11 cellular contexts compared by ENCODE assay signal in the genomic region with DNA sequence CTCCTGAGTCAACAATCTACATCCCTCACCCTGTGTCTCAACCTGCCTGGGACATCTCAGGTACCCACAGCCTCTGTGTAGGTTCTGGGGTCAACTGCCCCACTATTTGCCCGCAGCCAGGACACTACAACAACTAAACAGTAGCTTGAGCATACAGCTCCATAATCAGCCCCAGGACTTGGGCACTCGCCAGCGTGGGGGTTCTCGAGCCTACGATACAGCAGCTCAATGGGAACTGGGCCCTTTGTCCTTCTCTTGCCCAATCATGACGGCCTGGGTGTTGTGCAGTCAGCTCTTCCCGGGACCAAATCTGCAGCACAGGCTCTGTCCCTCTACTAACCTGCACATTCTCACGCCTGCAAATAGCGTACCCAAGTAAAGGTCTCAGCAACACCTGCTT. TPM values are rescaled to one million over a fixed set of nuclear protein-coding genes. Genes with fewer than 3 reads are reported as not detected.
DNase-seq lines count a peak whose midpoint lies in the region; ATAC-seq, FAIRE-seq and TF ChIP-seq lines count a peak whose summit lies in the region.
"Had no signal": no experiment of that assay in that cellular context is flagged by ENCODE, and none has a peak within 500 bp of the region (broad histone marks: within the 10 kb centered on the region; RNA-seq: fewer than 3 reads in every experiment).

No MANE protein-coding gene starts in this region.

- POLR2A ChIA-PET in naive thymus-derived CD8-positive, alpha-beta T cell (lab: Charles Lee): interaction anchor here (0.6 to 1.5 kb wide), 2 partner anchors 8 to 911 kb away, joined by 4 to 5 read pairs; no protein-coding TSS in a partner anchor

- H3K9me3 Mint-ChIP-seq in brain: peaks cover 55 to 68% (median 60%) of the 10 kb centered on the region in 5 experiments
- H3K9me3 Mint-ChIP-seq in naive thymus-derived CD8-positive, alpha-beta T cell: peaks cover 14 to 91% (median 59%) of the 10 kb centered on the region in 9 donors

- H3K9me3 ChIP-seq in BLaER1: peaks cover 57% of the 10 kb centered on the region

- no peak overlapping the region for H3K27ac Mint-ChIP-seq in brain
- H3K27ac Mint-ChIP-seq in naive thymus-derived CD8-positive, alpha-beta T cell: peak overlapping the region in 4 of 10 donors; percentile 8 to 45 (median 41)

- H3K9ac ChIP-seq in BLaER1: no peak overlapping the region

- H3K4me1 Mint-ChIP-seq in brain: peaks cover 37% of the 10 kb centered on the region
- peaks cover 31 to 41% (median 35%) of the 10 kb centered on the region in 4 donors for H3K4me1 Mint-ChIP-seq in naive thymus-derived CD8-positive, alpha-beta T cell

- no peak for TF ChIP-seq CTCF in brain (conservative IDR thresholded peaks at IDR 0.05)

- no peak overlapping the region for H3K27ac ChIP-seq in BLaER1
- H3K27ac ChIP-seq: SJSA1 had no signal

- peaks cover 53% of the 10 kb centered on the region for H3K36me3 ChIP-seq in BLaER1

- H3K27me3 ChIP-seq in BLaER1: no peaks in the 10 kb centered on the region
- H3K27me3 ChIP-seq: SJSA1 had no signal

- ATAC-seq in naive thymus-derived CD8-positive, alpha-beta T cell: no peak
- ATAC-seq in HG02642 (IDR thresholded peaks at IDR 0.05; ENCODE audit: poor library complexity, unreplicated experiment): no peak

- peaks cover 63% of the 10 kb centered on the region for H3K36me3 Mint-ChIP-seq in brain
- peaks cover 57 to 70% (median 66%) of the 10 kb centered on the region in 3 donors for H3K36me3 Mint-ChIP-seq in naive thymus-derived CD8-positive, alpha-beta T cell

- H3K4me3 Mint-ChIP-seq in brain: peak overlapping the region; percentile 95 to 98 (median 97)
- peak overlapping the region; percentile 92 to 98 (median 95) for H3K4me3 Mint-ChIP-seq in naive thymus-derived CD8-positive, alpha-beta T cell

- H3K4me2 ChIP-seq in BLaER1: peak overlapping the region; percentile 84

- peaks cover 27% of the 10 kb centered on the region for H3K27me3 Mint-ChIP-seq in brain
- H3K27me3 Mint-ChIP-seq in naive thymus-derived CD8-positive, alpha-beta T cell: peaks cover 0 to 6% (median 0%) of the 10 kb centered on the region in 5 donors

- no peaks in the 10 kb centered on the region for H4K20me1 ChIP-seq in BLaER1

- H3K4me3 ChIP-seq in BLaER1: peak overlapping the region; percentile 76

- peaks cover 17% of the 10 kb centered on the region for H3K4me1 ChIP-seq in BLaER1

- DNase-seq in HTR-8/SVneo (ENCODE audit: insufficient read length, low spot score) (no peak), Ammon's horn (ENCODE audit: low spot score) (no peak), SIG-M5 (lab: John Stamatoyannopoulos, UW) (no peak), NCI-H774 (lab: John Stamatoyannopoulos, UW) (no peak)
- DNase-seq in naive thymus-derived CD8-positive, alpha-beta T cell: no peak
- DNase-seq: stimulated activated CD4-positive, alpha-beta T cell treated with anti-CD3 and anti-CD28 coated beads, Interleukin-4, amount 100 ng/mL, for 1 hour had no signal

- FAIRE-seq in HTR-8/SVneo (lab: Jason Lieb, UNC): peak; percentile 28

RNA-seq across cellular contexts. Expression of gene ZNF180, which starts 1.3 kb away (rescaled TPM):
- polyA plus RNA-seq in brain (ENCODE audit: insufficient read depth, low read depth, low replicate concordance): 1.1 TPM
- total RNA-seq in naive thymus-derived CD8-positive, alpha-beta T cell: 10 to 100 TPM; 15.6 to 17.0 TPM
- 10 to 100 TPM in 1 of 3 donors, 1 to 10 TPM in 2; 6.5 to 10.4 (median 7.4) TPM for polyA plus RNA-seq in naive thymus-derived CD8-positive, alpha-beta T cell

RNA-seq across cellular contexts. Expression of gene CEACAM20, which starts 30.5 kb away (rescaled TPM):
- polyA plus RNA-seq in brain (ENCODE audit: insufficient read depth, low read depth, low replicate concordance): not detected
- not detected for total RNA-seq in naive thymus-derived CD8-positive, alpha-beta T cell
- not detected for polyA plus RNA-seq in naive thymus-derived CD8-positive, alpha-beta T cell
- total RNA-seq: H4 had no signal

RNA-seq across cellular contexts. Expression of gene ZNF229, which starts 50.7 kb away (rescaled TPM):
- polyA plus RNA-seq in brain (ENCODE audit: insufficient read depth, low read depth, low replicate concordance): 2.4 TPM
- total RNA-seq in naive thymus-derived CD8-positive, alpha-beta T cell: 1 to 10 TPM; 7.0 to 7.4 TPM
- 1 to 10 TPM in 1 of 3 donors, under 1 TPM in 2; 0.93 to 2.0 (median 0.96) TPM for polyA plus RNA-seq in naive thymus-derived CD8-positive, alpha-beta T cell
